In the genomic region with DNA sequence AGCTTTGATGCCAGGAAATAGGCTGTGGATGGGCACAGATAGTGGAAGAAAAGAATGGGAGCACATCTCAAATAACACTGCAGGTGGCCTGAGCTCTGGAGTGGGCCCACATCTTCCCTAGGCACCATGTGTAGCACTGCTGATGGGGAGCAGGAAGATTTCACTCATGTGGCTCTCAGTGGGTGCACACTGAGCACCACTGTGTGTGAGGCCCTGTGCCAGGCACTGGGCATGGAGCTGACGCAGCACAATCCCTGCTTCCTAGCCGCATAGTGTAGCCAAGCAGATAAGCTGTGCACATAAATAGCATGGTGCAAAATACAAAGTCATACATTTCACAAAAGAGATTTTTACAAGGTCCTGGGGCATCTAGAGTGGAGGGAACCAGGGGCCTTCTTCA, we compare ENCODE assay signal across 20 cellular contexts.
DNase-seq lines count a peak whose midpoint lies in the region; ATAC-seq and TF ChIP-seq lines count a peak whose summit lies in the region.
"Had no signal": no experiment of that assay in that cellular context is flagged by ENCODE, and none has a peak within 500 bp of the region (broad histone marks: within the 10 kb centered on the region; RNA-seq: fewer than 3 reads in every experiment).

No MANE protein-coding gene starts in this region.

- peak; percentile 55 for DNase-seq in Right ventricle myocardium superior
- DNase-seq in right atrium auricular region (ENCODE audit: low spot score): no peak
- peak; percentile 16 to 36 for DNase-seq in heart right ventricle
- DNase-seq in ascending aorta (ENCODE audit: low spot score in 2 of 2): no peak
- DNase-seq in adrenal gland: no peak
- DNase-seq in H7: no peak
- DNase-seq: AML-193; CD8-positive, alpha-beta memory T cell; DMS53; EL; Kasumi-1; NCI-H1436; NCI-H187 treated with DMSO at 0.1 percent for 48 hours; NCI-H226; NCI-H524; NCI-H774; NK-92 treated with Interleukin-12 subunit alpha and Interleukin-12 subunit beta, amount 100 ng/mL, for 24 hours; Peyer's patch had no signal

- no peaks in the 10 kb centered on the region for H3K36me3 ChIP-seq in right atrium auricular region
- no peaks in the 10 kb centered on the region for H3K36me3 ChIP-seq in heart right ventricle
- H3K36me3 ChIP-seq in parathyroid adenoma (ENCODE audit: control insufficient read depth, insufficient read depth, low read length): no peaks in the 10 kb centered on the region
- no peaks in the 10 kb centered on the region for H3K36me3 ChIP-seq in ascending aorta
- H3K36me3 ChIP-seq in adrenal gland (replicated peaks in 1 of 2): no peaks in the 10 kb centered on the region
- H3K36me3 ChIP-seq in H7 (replicated peaks; ENCODE audit: control insufficient read depth, insufficient read depth, low read length): no peaks in the 10 kb centered on the region
- H3K36me3 ChIP-seq: Peyer's patch had no signal

- H3K27ac ChIP-seq in right atrium auricular region (no peak overlapping the region), heart right ventricle (no peak overlapping the region), parathyroid adenoma (peak overlapping the region; percentile 79), ascending aorta (no peak overlapping the region), adrenal gland (no peak overlapping the region)
- H3K27ac ChIP-seq: C4-2B, Peyer's patch had no signal

- 65 to 69% methylated on average over 2 of the region's 2 CpGs for WGBS in heart right ventricle, 2 donors
- WGBS in adrenal gland, 4 donors: 90 to 100% (median 95%) methylated on average over 2 of the region's 2 CpGs

- no peak overlapping the region for H3K9ac ChIP-seq in parathyroid adenoma

- ATAC-seq in Right ventricle myocardium superior (ENCODE audit: poor library complexity) (peak; percentile 98), heart right ventricle (peak; percentile 71 to 96 (median 94))

- H3K4me2 ChIP-seq in parathyroid adenoma (ENCODE audit: low read length): no peak overlapping the region

- no peak for TF ChIP-seq POLR2A in adrenal gland (IDR thresholded peaks at IDR 0.05)

- peaks cover 0 to 7% of the 10 kb centered on the region in 2 donors for H3K4me1 ChIP-seq in right atrium auricular region
- H3K4me1 ChIP-seq in heart right ventricle: peaks cover 0 to 17% (median 5%) of the 10 kb centered on the region in 9 donors
- H3K4me1 ChIP-seq in parathyroid adenoma: peaks cover 23% of the 10 kb centered on the region
- H3K4me1 ChIP-seq in ascending aorta: no peaks in the 10 kb centered on the region
- H3K4me1 ChIP-seq in adrenal gland (replicated peaks in 1 of 2): no peaks in the 10 kb centered on the region
- H3K4me1 ChIP-seq: Peyer's patch had no signal

- no peaks in the 10 kb centered on the region for H3K27me3 ChIP-seq in right atrium auricular region
- H3K27me3 ChIP-seq in heart right ventricle: no peaks in the 10 kb centered on the region
- H3K27me3 ChIP-seq in parathyroid adenoma (ENCODE audit: control insufficient read depth, insufficient read depth, low read length): no peaks in the 10 kb centered on the region
- H3K27me3 ChIP-seq in ascending aorta: no peaks in the 10 kb centered on the region
- H3K27me3 ChIP-seq in adrenal gland: no peaks in the 10 kb centered on the region
- no peaks in the 10 kb centered on the region for H3K27me3 ChIP-seq in H7 (ENCODE audit: control insufficient read depth, insufficient read depth, low read length)
- H3K27me3 ChIP-seq: Peyer's patch had no signal

- no peak overlapping the region for H3K4me3 ChIP-seq in right atrium auricular region
- H3K4me3 ChIP-seq in heart right ventricle: no peak overlapping the region
- no peak overlapping the region for H3K4me3 ChIP-seq in parathyroid adenoma (ENCODE audit: low read depth, low read length)
- H3K4me3 ChIP-seq in ascending aorta: no peak overlapping the region
- H3K4me3 ChIP-seq in adrenal gland: no peak overlapping the region
- H3K4me3 ChIP-seq in H7 (ENCODE audit: insufficient read depth, low read depth, low read length): no peak overlapping the region
- H3K4me3 ChIP-seq: Peyer's patch had no signal

- TF ChIP-seq CTCF in right atrium auricular region (IDR thresholded peaks at IDR 0.05): no peak
- TF ChIP-seq CTCF in heart right ventricle (IDR thresholded peaks at IDR 0.05): no peak
- no peak for TF ChIP-seq CTCF in parathyroid adenoma (IDR thresholded peaks at IDR 0.05)
- no peak for TF ChIP-seq CTCF in ascending aorta (IDR thresholded peaks at IDR 0.05)
- no peak for TF ChIP-seq CTCF in adrenal gland (IDR thresholded peaks at IDR 0.05)

- H3K9me3 ChIP-seq in right atrium auricular region (no peaks in the 10 kb centered on the region), heart right ventricle (no peaks in the 10 kb centered on the region), parathyroid adenoma (ENCODE audit: control insufficient read depth, low read length) (no peaks in the 10 kb centered on the region), ascending aorta (no peaks in the 10 kb centered on the region), adrenal gland (replicated peaks in 1 of 3) (no peaks in the 10 kb centered on the region)
- H3K9me3 ChIP-seq: Peyer's patch had no signal

- H3K79me2 ChIP-seq in parathyroid adenoma: no peaks in the 10 kb centered on the region

- intact Hi-C loops in Right ventricle myocardium superior (cut with DNase I): no loop called here
- intact Hi-C loops in heart right ventricle (cut with DNase I): no loop called here
- intact Hi-C loops in ascending aorta (cut with DNase I): no loop called here
- intact Hi-C loops in adrenal gland (cut with DNase I): no loop called here

- peak overlapping the region; percentile 56 for H2AFZ ChIP-seq in parathyroid adenoma

Comparison
In these comparisons a context has a peak if more than half of its experiments do, and no peak if none do; other contexts are left out.
1. DNase-seq: peak in Right ventricle myocardium superior (single experiment) and heart right ventricle (2 of 2); none in right atrium auricular region (single experiment), ascending aorta (0 of 2), adrenal gland (0 of 7) and H7 (single experiment).